Comparison of ENCODE assay signal across 8 cellular contexts in the genomic region with DNA sequence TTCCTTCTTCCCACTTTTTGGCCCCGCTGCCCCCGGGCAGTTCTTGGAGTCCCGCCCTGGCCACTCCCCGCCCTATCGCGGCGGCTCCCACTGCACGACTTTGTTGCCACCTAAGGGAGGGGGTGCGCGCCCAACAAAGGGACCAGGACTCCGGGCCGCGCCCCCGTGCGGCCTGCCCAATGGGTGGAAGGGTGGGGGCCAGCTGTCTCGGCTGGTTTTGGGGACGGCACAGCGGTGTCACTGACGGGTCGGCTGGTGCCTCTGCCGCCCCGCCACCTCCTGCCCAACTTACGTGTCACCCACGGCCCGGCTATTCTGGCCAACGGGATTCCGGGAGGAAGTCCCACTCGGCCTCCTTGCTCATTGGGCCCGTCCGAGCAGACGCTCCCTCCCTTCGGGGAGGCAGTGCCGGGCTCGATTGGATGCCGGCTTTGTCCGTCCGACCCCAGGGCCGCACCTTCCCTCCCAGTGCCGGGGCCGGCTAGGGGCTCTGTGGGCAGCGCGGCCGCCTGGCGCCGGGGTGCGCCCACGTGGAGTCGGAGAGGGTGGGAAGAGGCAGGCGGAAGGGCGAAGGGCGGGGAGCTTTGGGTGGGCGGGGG. TPM values are rescaled to one million over a fixed set of nuclear protein-coding genes. Genes with fewer than 3 reads are reported as not detected.
A peak's percentile ranks its signal among the peaks of the same experiment; 100 is the strongest.
DNase-seq lines count a peak whose midpoint lies in the region; ATAC-seq and TF ChIP-seq lines count a peak whose summit lies in the region.

A gene with protein sequence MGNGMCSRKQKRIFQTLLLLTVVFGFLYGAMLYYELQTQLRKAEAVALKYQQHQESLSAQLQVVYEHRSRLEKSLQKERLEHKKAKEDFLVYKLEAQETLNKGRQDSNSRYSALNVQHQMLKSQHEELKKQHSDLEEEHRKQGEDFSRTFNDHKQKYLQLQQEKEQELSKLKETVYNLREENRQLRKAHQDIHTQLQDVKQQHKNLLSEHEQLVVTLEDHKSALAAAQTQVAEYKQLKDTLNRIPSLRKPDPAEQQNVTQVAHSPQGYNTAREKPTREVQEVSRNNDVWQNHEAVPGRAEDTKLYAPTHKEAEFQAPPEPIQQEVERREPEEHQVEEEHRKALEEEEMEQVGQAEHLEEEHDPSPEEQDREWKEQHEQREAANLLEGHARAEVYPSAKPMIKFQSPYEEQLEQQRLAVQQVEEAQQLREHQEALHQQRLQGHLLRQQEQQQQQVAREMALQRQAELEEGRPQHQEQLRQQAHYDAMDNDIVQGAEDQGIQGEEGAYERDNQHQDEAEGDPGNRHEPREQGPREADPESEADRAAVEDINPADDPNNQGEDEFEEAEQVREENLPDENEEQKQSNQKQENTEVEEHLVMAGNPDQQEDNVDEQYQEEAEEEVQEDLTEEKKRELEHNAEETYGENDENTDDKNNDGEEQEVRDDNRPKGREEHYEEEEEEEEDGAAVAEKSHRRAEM (minus strand): TSS at position 314 of the 599 bp plus-strand sequence. CDS start 639 bp downstream, outside the sequence.

- in situ Hi-C loops in KBM-7 (cut with MboI; ENCODE audit: low pct_unique_long_range_greater_than_20kb, low sequenced_read_pairs), result no loop called here
- in situ Hi-C loops in Panc1 (cut with HindIII; ENCODE audit: low pct_unique_long_range_greater_than_20kb, low sequenced_read_pairs), result no loop called here

- no peak; the same call in 1 of the 2 replicates for TF ChIP-seq CTCF in Panc1 (IDR thresholded peaks at IDR 0.05)
- no peak for TF ChIP-seq CTCF in foreskin fibroblast (IDR thresholded peaks at IDR 0.05; ENCODE audit: low read depth, low read length)
- TF ChIP-seq CTCF in nephron progenitor cell (IDR thresholded peaks at IDR 0.05), result no peak
- TF ChIP-seq CTCF in suprapubic skin (IDR thresholded peaks at IDR 0.05), result peak in 1 of 2 donors; percentile 11

- no TSS peak for BruUV-seq in Panc1 (replicated peaks; lab: Mats Ljungman, UMichigan)

- H3K27me3 Mint-ChIP-seq in nephron progenitor cell (ENCODE audit: low read depth, poor library complexity), result peaks cover 4% of the 10 kb centered on the region

- peak; percentile 79 for ATAC-seq in GM21786 (IDR thresholded peaks at IDR 0.05; ENCODE audit: unreplicated experiment)
- ATAC-seq in Panc1, result peak; percentile 96

- WGBS in suprapubic skin, result under 1% methylated on average over 20 of the region's 52 CpGs

- intact Hi-C loops in Panc1 (cut with micrococcal nuclease; ENCODE audit: unreplicated experiment), result loop anchor here (1.0 to 2.0 kb wide), 2 partner anchors 49 to 70 kb away; no protein-coding TSS in a partner anchor

- peak; percentile 97 for DNase-seq in KBM-7
- DNase-seq in Panc1 (ENCODE audit: low read depth, low spot score), result peak; percentile 76
- DNase-seq in activated gamma-delta T cell treated with Interleukin-2 at 50 U/mL for 16 hours, result peak; percentile 51
- DNase-seq in foreskin fibroblast, result peak; percentile 99
- peak; percentile 92 for DNase-seq in nephron progenitor cell
- peak; percentile 95 to 97 for DNase-seq in suprapubic skin (ENCODE audit: low spot score in 2 of 2)

- no peaks in the 10 kb centered on the region for H3K36me3 ChIP-seq in ES-I3 (ENCODE audit: insufficient read depth, low read length)
- H3K36me3 ChIP-seq in Panc1 (ENCODE audit: control insufficient read depth, insufficient read depth, low read length), result no peaks in the 10 kb centered on the region
- no peaks in the 10 kb centered on the region for H3K36me3 ChIP-seq in suprapubic skin

- H3K4me1 Mint-ChIP-seq in nephron progenitor cell, result peaks cover 51% of the 10 kb centered on the region

- no peaks in the 10 kb centered on the region for H3K9me3 Mint-ChIP-seq in nephron progenitor cell

- peak in 1 of 2 donors; percentile 27 for TF ChIP-seq POLR2A in suprapubic skin (IDR thresholded peaks at IDR 0.05)

- H3K27me3 ChIP-seq in Panc1 (ENCODE audit: control insufficient read depth, insufficient read depth, low read length), result no peaks in the 10 kb centered on the region
- H3K27me3 ChIP-seq in suprapubic skin, result no peaks in the 10 kb centered on the region

- no peaks in the 10 kb centered on the region for H3K36me3 Mint-ChIP-seq in nephron progenitor cell (ENCODE audit: low read depth)

- H3K27ac Mint-ChIP-seq in nephron progenitor cell, result peak within 1 kb of the TSS; percentile 98

- H3K4me1 ChIP-seq in ES-I3 (ENCODE audit: insufficient read depth, low read length) (peaks cover 28% of the 10 kb centered on the region; the same call in 1 of the 2 replicates), Panc1 (ENCODE audit: control insufficient read depth, insufficient read depth, low read length) (peaks cover 39% of the 10 kb centered on the region), suprapubic skin (peaks cover 47% of the 10 kb centered on the region)

- H3K4me3 ChIP-seq in Panc1 (ENCODE audit: low read depth in 2 of 2, low read length in 2 of 2) (peak within 1 kb of the TSS; percentile 81 to 85), foreskin fibroblast (ENCODE audit: low read depth in 1 of 2, low read length in 2 of 2) (peak within 1 kb of the TSS; percentile 87 to 90), suprapubic skin (peak within 1 kb of the TSS; percentile 81)

- POLR2A ChIA-PET in Panc1 (lab: Charles Lee), result interaction anchor here (0.6 kb wide), 2 partner anchors 64 to 1872 kb away, joined by 3 to 4 read pairs; no protein-coding TSS in a partner anchor

- TF ChIP-seq EP300 in suprapubic skin (IDR thresholded peaks at IDR 0.05), result no peak

- CTCF ChIA-PET in Panc1 (lab: Charles Lee), result interaction anchor here (0.9 to 1.2 kb wide), 2 partner anchors 37 to 48 kb away, joined by 4 to 9 read pairs; no protein-coding TSS in a partner anchor

- H3K9me3 ChIP-seq in ES-I3 (ENCODE audit: control insufficient read depth, insufficient read depth, low read length) (no peaks in the 10 kb centered on the region), Panc1 (ENCODE audit: control insufficient read depth, insufficient read depth, low read depth, low read length) (no peaks in the 10 kb centered on the region), suprapubic skin (no peaks in the 10 kb centered on the region)

- peak within 1 kb of the TSS; percentile 90 for H3K9ac ChIP-seq in ES-I3 (ENCODE audit: low read depth, low read length)

- peak within 1 kb of the TSS; percentile 87 for H3K27ac ChIP-seq in Panc1 (ENCODE audit: low read length)
- peak within 1 kb of the TSS; percentile 85 for H3K27ac ChIP-seq in suprapubic skin

- peak within 1 kb of the TSS; percentile 92 for H3K4me3 Mint-ChIP-seq in nephron progenitor cell

RNA-seq across cellular contexts. Expression of the gene that starts here (rescaled TPM):
- total RNA-seq in Panc1 (2021; ENCODE audit: unreplicated experiment), result 35.4 TPM
- 46.0 TPM for polyA plus RNA-seq in Panc1 (2012; ENCODE audit: insufficient read length)
- 10 to 100 TPM; 16.0 to 21.3 (median 20.2) TPM for total RNA-seq in suprapubic skin

Comparison
In these comparisons a context has a peak if more than half of its experiments do, and no peak if none do; other contexts are left out.
1. Peak in every context shown above with its lines: DNase-seq, ATAC-seq, H3K4me3 ChIP-seq and H3K27ac ChIP-seq.